In the genomic region with DNA sequence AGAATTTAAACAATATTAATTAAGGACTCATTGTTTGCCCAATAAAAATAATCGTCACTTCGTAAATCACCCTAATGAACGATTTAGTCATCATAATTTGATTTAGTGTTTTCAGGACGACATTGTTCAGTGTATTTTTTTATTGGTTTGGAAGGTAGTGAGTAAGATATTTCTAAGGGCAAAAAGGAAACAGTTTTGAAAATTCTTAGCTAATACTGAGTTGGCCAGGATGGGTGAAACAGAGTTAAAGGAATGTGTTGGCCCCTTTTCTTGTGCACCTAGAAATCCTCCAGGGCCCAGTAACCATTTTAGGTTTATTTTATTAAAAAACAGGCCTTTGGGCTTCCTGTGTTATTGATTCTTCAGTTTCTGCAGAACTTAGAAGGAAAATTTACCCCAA, we compare ENCODE assay signal across 20 cellular contexts.
"Had no signal": no experiment of that assay in that cellular context is flagged by ENCODE, and none has a peak within 500 bp of the region (broad histone marks: within the 10 kb centered on the region; RNA-seq: fewer than 3 reads in every experiment).

No MANE protein-coding gene starts in this region.

- DNase-seq: activated B cell treated with CpG ODN at 0.5 μM for 24 hours; activated CD4-positive, alpha-beta T cell treated with anti-CD3 and anti-CD28 coated beads for 36 hours; activated CD4-positive, alpha-beta T cell treated with anti-CD3 and anti-CD28 coated beads, Interleukin-2, amount 50 U/mL, for 48 hours; activated naive CD4-positive, alpha-beta T cell treated with anti-CD3 and anti-CD28 coated beads for 36 hours; activated T-cell treated with anti-CD3 and anti-CD28 coated beads, Interleukin-2, amount 50 U/mL, for 48 hours; anterior cingulate cortex; brain microvascular endothelial cell; central memory CD4-positive, alpha-beta T cell; dorsolateral prefrontal cortex; effector memory CD8-positive, alpha-beta T cell; heart left ventricle; naive thymus-derived CD8-positive, alpha-beta T cell; retina; spleen; stimulated activated CD4-positive, alpha-beta T cell treated with anti-CD3 and anti-CD28 coated beads, Interleukin-4, amount 100 ng/mL, for 1 hour; stimulated activated naive CD4-positive, alpha-beta T cell; T1000; testis; upper lobe of right lung had no signal

- H3K36me3 ChIP-seq: brain microvascular endothelial cell, upper lobe of right lung had no signal

- H3K9me3 ChIP-seq: heart left ventricle, spleen, testis, upper lobe of right lung had no signal

- H3K27me3 ChIP-seq: brain microvascular endothelial cell, dorsolateral prefrontal cortex, heart left ventricle, spleen, testis, upper lobe of right lung had no signal

- H3K4me3 ChIP-seq: dorsolateral prefrontal cortex, heart left ventricle, lung, spleen, testis, upper lobe of right lung had no signal

- H3K27ac ChIP-seq: brain microvascular endothelial cell, spleen, upper lobe of right lung had no signal
